ENCODE assay signal across 8 cellular contexts in genomic region chr6:135054575-135055498, GRCh38. TPM values are rescaled to one million over a fixed set of nuclear protein-coding genes. Genes with fewer than 3 reads are reported as not detected.
DNase-seq lines count a peak whose midpoint lies in the region; ATAC-seq, FAIRE-seq and TF ChIP-seq lines count a peak whose summit lies in the region.

Gene HBS1L, minus strand, starts transcription at chr6:135054822. Its CDS starts 131 bp downstream, at chr6:135054691.

- H3K4me1 ChIP-seq in HepG2 (ENCODE audit: insufficient read depth, low read length) = peaks cover 27% of the 10 kb centered on the region

- H3K4me2 ChIP-seq in HepG2 (ENCODE audit: low read depth, low read length) = peak within 1 kb of the TSS; percentile 74

- no peak for TF ChIP-seq CTCF in HepG2 (CRISPR knock-in tag; IDR thresholded peaks at IDR 0.05)

- WGBS in HepG2 (ENCODE audit: low lambda C conversion rate) = 13% methylated on average over 42 of the region's 53 CpGs

- H3K27ac ChIP-seq in HepG2 (ENCODE audit: extremely low read length, insufficient read depth, low read length) = peak within 1 kb of the TSS; percentile 83

- peaks cover 0 to 3% of the 10 kb centered on the region in 2 experiments; a peak in 3 of 5 replicates for H3K36me3 ChIP-seq in HepG2 (replicated peaks in 1 of 2; ENCODE audit: control insufficient read depth in 1 of 2, insufficient read depth in 2 of 2, low read length in 2 of 2)

- peak within 1 kb of the TSS; percentile 95 for H3K9ac ChIP-seq in HepG2 (ENCODE audit: insufficient read depth, low read depth, low read length)

- H3K36me3 Mint-ChIP-seq in activated CD4-positive, alpha-beta memory T cell treated with anti-CD3 and anti-CD28 coated beads for 36 hours = peaks cover 11% of the 10 kb centered on the region

- H2AFZ ChIP-seq in HepG2 (ENCODE audit: low read length) = peak within 1 kb of the TSS; percentile 98

- intact Hi-C loops in activated CD4-positive, alpha-beta memory T cell treated with anti-CD3 and anti-CD28 coated beads for 36 hours (cut with micrococcal nuclease) = loop anchor here (1.0 to 10.0 kb wide), 7 partner anchors 25 to 1230 kb away; partner anchors contain the start of gene BCLAF1
- intact Hi-C loops in HepG2 (cut with micrococcal nuclease; ENCODE audit: unreplicated experiment) = no loop called here

- peak; percentile 95 for FAIRE-seq in HepG2 (lab: Jason Lieb, UNC)

- in situ Hi-C loops in HepG2 (cut with HindIII; ENCODE audit: extremely low pct_ligation_motif_present, low pct_unique_long_range_greater_than_20kb) = no loop called here

- ATAC-seq in GM19438 (IDR thresholded peaks at IDR 0.05; ENCODE audit: low read depth, unreplicated experiment) = peak; percentile 98
- ATAC-seq in HG03575 (IDR thresholded peaks at IDR 0.05; ENCODE audit: extremely low read depth, insufficient number of reproducible peaks, low FRiP score, unreplicated experiment) = peak; percentile 78
- peak; percentile 99 for ATAC-seq in HepG2

- peaks cover 34% of the 10 kb centered on the region for H3K4me1 Mint-ChIP-seq in activated CD4-positive, alpha-beta memory T cell treated with anti-CD3 and anti-CD28 coated beads for 36 hours (ENCODE audit: low read depth)

- BruUV-seq in HepG2 (replicated peaks; lab: Mats Ljungman, UMichigan) = TSS peak; percentile 93

- H3K27me3 ChIP-seq in HepG2 (ENCODE audit: control insufficient read depth in 1 of 2, insufficient read depth in 2 of 2, low read length in 2 of 2) = no peaks in the 10 kb centered on the region; a peak in 1 of 5 replicates

- peak in 1 of 2 experiments; percentile 45; a peak in 2 of 4 replicates for TF ChIP-seq EP300 in HepG2 (IDR thresholded peaks at IDR 0.05; ENCODE audit: low read depth in 2 of 2, low read length in 2 of 2)
- TF ChIP-seq EP300 in HepG2 (CRISPR knock-in tag; IDR thresholded peaks at IDR 0.05; ENCODE audit: borderline replicate concordance) = no peak; the same call in 1 of the 2 replicates

- peak; percentile 99 for DNase-seq in CD1c-positive myeloid dendritic cell (ENCODE audit: extremely low spot score)
- peak; percentile 94 for DNase-seq in NCI-H82 treated with DMSO at 0.1 percent for 48 hours (lab: John Stamatoyannopoulos, UW; ENCODE audit: unreplicated experiment)
- peak; percentile 98 for DNase-seq in activated CD4-positive, alpha-beta memory T cell treated with anti-CD3 and anti-CD28 coated beads for 36 hours
- DNase-seq in dermis microvascular lymphatic vessel endothelial cell (ENCODE audit: low read depth in 2 of 2) = peak; percentile 90 to 96
- DNase-seq in HepG2 (ENCODE audit: low spot score) = peak; percentile 97
- DNase-seq in stimulated activated CD4-positive, alpha-beta T cell treated with anti-CD3 and anti-CD28 coated beads, Interleukin-4, amount 100 ng/mL, for 1 hour = peak; percentile 96

- peak; percentile 96 to 97 for TF ChIP-seq POLR2A in HepG2 (IDR thresholded peaks at IDR 0.05; ENCODE audit: insufficient read depth in 1 of 2, low read depth in 2 of 2, low read length in 2 of 2)

- no peaks in the 10 kb centered on the region for H3K27me3 Mint-ChIP-seq in activated CD4-positive, alpha-beta memory T cell treated with anti-CD3 and anti-CD28 coated beads for 36 hours

- H3K9me3 Mint-ChIP-seq in activated CD4-positive, alpha-beta memory T cell treated with anti-CD3 and anti-CD28 coated beads for 36 hours = no peaks in the 10 kb centered on the region

- peak within 1 kb of the TSS; percentile 92 for H3K4me3 Mint-ChIP-seq in activated CD4-positive, alpha-beta memory T cell treated with anti-CD3 and anti-CD28 coated beads for 36 hours

- no peak; the same call in 1 of the 2 replicates for TF ChIP-seq RAD21 in HepG2 (CRISPR knock-in tag; IDR thresholded peaks at IDR 0.05)

- H3K9me3 ChIP-seq in HepG2 (ENCODE audit: low read length) = no peaks in the 10 kb centered on the region

- peak within 1 kb of the TSS; percentile 83 to 93 (median 86) for H3K4me3 ChIP-seq in HepG2 (replicated peaks in 1 of 3; ENCODE audit: insufficient read depth in 1 of 3, low read depth in 2 of 3, low read length in 3 of 3)

- H3K79me2 ChIP-seq in HepG2 (ENCODE audit: insufficient read depth, low read length) = peaks cover 48% of the 10 kb centered on the region

- CTCF ChIA-PET in activated CD4-positive, alpha-beta memory T cell treated with anti-CD3 and anti-CD28 coated beads for 36 hours (lab: Charles Lee) = interaction anchor here (1.0 to 1.8 kb wide), 11 partner anchors 10 to 129 kb away, joined by 3 to 9 read pairs (median 4); partner anchors contain the start of gene MYB
- CTCF ChIA-PET in HepG2 (lab: Yijun Ruan, JAX; ENCODE audit: low intra/inter-chr PET ratio, low total read pairs) = no interaction called here

- H3K27ac Mint-ChIP-seq in activated CD4-positive, alpha-beta memory T cell treated with anti-CD3 and anti-CD28 coated beads for 36 hours = peak within 1 kb of the TSS; percentile 96

- POLR2A ChIA-PET in activated CD4-positive, alpha-beta memory T cell treated with anti-CD3 and anti-CD28 coated beads for 36 hours (lab: Charles Lee) = interaction anchor here (0.6 to 2.5 kb wide), 18 partner anchors 8 to 129 kb away, joined by 3 to 25 read pairs (median 3); partner anchors contain the start of gene MYB
- POLR2A ChIA-PET in HepG2 (lab: Yijun Ruan, JAX) = interaction anchor here (0.5 to 1.7 kb wide), 14 partner anchors 9 to 1235 kb away, joined by 3 to 14 read pairs (median 5); partner anchors contain the start of gene BCLAF1

- peaks cover 6% of the 10 kb centered on the region; the same call in 1 of the 2 replicates for H4K20me1 ChIP-seq in HepG2 (ENCODE audit: insufficient read depth, low read length)

TF ChIP-seq in HepG2, 621 proteins besides CTCF, POLR2A, EP300 and RAD21 (continues in another document):
- TF ChIP-seq NAIF1 (CRISPR knock-in tag; IDR thresholded peaks at IDR 0.05; ENCODE audit: borderline replicate concordance) = 0 out of 2 replicates have a peak, but pooled peaks have one; percentile 71
- peak; percentile 95 for TF ChIP-seq ZNF772 (CRISPR knock-in tag; IDR thresholded peaks at IDR 0.05)
- peak; percentile 12; the same call in 1 of the 2 replicates for TF ChIP-seq THAP7 (CRISPR knock-in tag; IDR thresholded peaks at IDR 0.05)
- TF ChIP-seq MXD1 (CRISPR knock-in tag; IDR thresholded peaks at IDR 0.05) = peak; percentile 39; the same call in 1 of the 2 replicates
- peak; percentile 90 for TF ChIP-seq TFDP1 (CRISPR knock-in tag; IDR thresholded peaks at IDR 0.05; ENCODE audit: borderline replicate concordance)
- TF ChIP-seq, protein P1, sequence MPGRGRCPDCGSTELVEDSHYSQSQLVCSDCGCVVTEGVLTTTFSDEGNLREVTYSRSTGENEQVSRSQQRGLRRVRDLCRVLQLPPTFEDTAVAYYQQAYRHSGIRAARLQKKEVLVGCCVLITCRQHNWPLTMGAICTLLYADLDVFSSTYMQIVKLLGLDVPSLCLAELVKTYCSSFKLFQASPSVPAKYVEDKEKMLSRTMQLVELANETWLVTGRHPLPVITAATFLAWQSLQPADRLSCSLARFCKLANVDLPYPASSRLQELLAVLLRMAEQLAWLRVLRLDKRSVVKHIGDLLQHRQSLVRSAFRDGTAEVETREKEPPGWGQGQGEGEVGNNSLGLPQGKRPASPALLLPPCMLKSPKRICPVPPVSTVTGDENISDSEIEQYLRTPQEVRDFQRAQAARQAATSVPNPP (CRISPR knock-in tag; IDR thresholded peaks at IDR 0.05) = no peak; the same call in 1 of the 2 replicates

RNA-seq across cellular contexts. Expression of gene HBS1L, which starts in this region (rescaled TPM):
- total RNA-seq in activated CD4-positive, alpha-beta memory T cell treated with anti-CD3 and anti-CD28 coated beads for 36 hours = 100 to 1,000 TPM; 117 to 123 TPM
- total RNA-seq in dermis microvascular lymphatic vessel endothelial cell (74.5 and 85.4 TPM in 2 replicates), HepG2 (2016; rRNA removed; fragmentation: Illumina TruSeq; extraction: Trizol) (138 and 222 TPM in 2 replicates)
- total RNA-seq in HepG2 (2016; cell fraction: cytosol; rRNA removed; fragmentation: Illumina TruSeq; extraction: Trizol; ENCODE audit: low read depth) = 36.1 and 37.3 TPM in 2 replicates
- total RNA-seq in HepG2 (2016; cell fraction: insoluble cytoplasmic fraction; rRNA removed; fragmentation: Illumina TruSeq; extraction: Trizol) = 138 and 235 TPM in 2 replicates
- total RNA-seq in HepG2 (2016; cell fraction: membrane; rRNA removed; fragmentation: Illumina TruSeq; extraction: Trizol) = 62.1 and 65.5 TPM in 2 replicates
- 87.5 and 92.8 TPM in 2 replicates for total RNA-seq in HepG2 (2016; cell fraction: nucleus; rRNA removed; fragmentation: Illumina TruSeq; extraction: Trizol)
- 33.6 and 44.1 TPM in 2 replicates for polyA plus RNA-seq in HepG2 (2011; rRNA removed)
- 19.1 and 28.9 TPM in 2 replicates for polyA plus RNA-seq in HepG2 (2011; cell fraction: cytosol; rRNA removed)
- 13.8 and 19.0 TPM in 2 replicates for polyA plus RNA-seq in HepG2 (2011; cell fraction: nucleus; rRNA removed)
- polyA plus RNA-seq in HepG2 (2012) = 54.5 and 55.2 TPM in 2 replicates
- polyA plus RNA-seq in HepG2 (2016; cell fraction: cytosol; fragmentation: Illumina TruSeq; extraction: Trizol; ENCODE audit: low read depth) = 6.9 and 8.3 TPM in 2 replicates
- polyA plus RNA-seq in HepG2 (2016; cell fraction: insoluble cytoplasmic fraction; fragmentation: Illumina TruSeq; extraction: Trizol; ENCODE audit: low read depth) = 137 and 159 TPM in 2 replicates
- polyA plus RNA-seq in HepG2 (2016; cell fraction: membrane; fragmentation: Illumina TruSeq; extraction: Trizol; ENCODE audit: low read depth) = 19.7 and 20.8 TPM in 2 replicates
- 54.7 and 61.1 TPM in 2 replicates for polyA plus RNA-seq in HepG2 (2016; cell fraction: nucleus; fragmentation: Illumina TruSeq; extraction: Trizol; ENCODE audit: insufficient read depth, low read depth)
- 30.9 and 38.9 TPM in 2 replicates for polyA minus RNA-seq in HepG2 (2011; rRNA and poly(A)+ RNA removed; ENCODE audit: low replicate concordance)
- polyA minus RNA-seq in HepG2 (2011; cell fraction: cytosol; rRNA and poly(A)+ RNA removed) = 39.6 and 42.2 TPM in 2 replicates
- 115 and 120 TPM in 2 replicates for polyA minus RNA-seq in HepG2 (2011; cell fraction: nucleus; rRNA and poly(A)+ RNA removed)

Comparison
In these comparisons a context has a peak if more than half of its experiments do, and no peak if none do; other contexts are left out.
1. Peak in every context shown above with its lines: DNase-seq, ATAC-seq, H3K4me3 ChIP-seq and H3K27ac ChIP-seq.